ENCODE assay signal across 20 cellular contexts in genomic region chr12:25585662-25586061, GRCh38. TPM values are rescaled to one million over a fixed set of nuclear protein-coding genes. Genes with fewer than 3 reads are reported as not detected.
DNase-seq lines count a peak whose midpoint lies in the region; ATAC-seq, FAIRE-seq and TF ChIP-seq lines count a peak whose summit lies in the region.
"Had no signal": no experiment of that assay in that cellular context is flagged by ENCODE, and none has a peak within 500 bp of the region (broad histone marks: within the 10 kb centered on the region; RNA-seq: fewer than 3 reads in every experiment).

No MANE protein-coding gene starts in this region.

- WGBS in suprapubic skin, result 57% methylated on average over 5 of the region's 5 CpGs

- H3K9me3 ChIP-seq in RWPE2 (ENCODE audit: severe bottlenecking), result no peaks in the 10 kb centered on the region
- H3K9me3 ChIP-seq in suprapubic skin, result no peaks in the 10 kb centered on the region

- peak overlapping the region; percentile 81 for H3K27ac ChIP-seq in RWPE2 (ENCODE audit: poor library complexity, severe bottlenecking)
- H3K27ac ChIP-seq in suprapubic skin, result peak overlapping the region; percentile 27
- H3K27ac ChIP-seq: HL-60, PC-9 had no signal

- H3K36me3 ChIP-seq in RWPE2 (ENCODE audit: low read depth) (no peaks in the 10 kb centered on the region), bronchial epithelial cell (ENCODE audit: control insufficient read depth, insufficient read depth, low read length) (no peaks in the 10 kb centered on the region), suprapubic skin (no peaks in the 10 kb centered on the region)

- no peak for TF ChIP-seq POLR2A in suprapubic skin (IDR thresholded peaks at IDR 0.05)

- no peak for TF ChIP-seq EP300 in suprapubic skin (IDR thresholded peaks at IDR 0.05)

- DNase-seq in RWPE2 (ENCODE audit: low spot score) (no peak), bronchial epithelial cell (ENCODE audit: low read depth) (peak; percentile 74), iris pigment epithelial cell (ENCODE audit: low read depth) (peak; percentile 35), suprapubic skin (ENCODE audit: low spot score in 2 of 2) (no peak)
- no peak for DNase-seq in stimulated activated naive CD8-positive, alpha-beta T cell treated with anti-CD3 and anti-CD28 coated beads, Interleukin-15, Interleukin-2, amounts not matched to agents 100 U/mL and 50 U/mL, for 24 hours
- DNase-seq: ACHN, AML-193, DMS 273 treated with DMSO at 0.1 percent for 48 hours, HFFc6, MV-4-11, NCI-H1417, NCI-H1930, NCI-H774, PC-9 had no signal

- H3K4me1 ChIP-seq in RWPE2 (ENCODE audit: insufficient read depth, poor library complexity, severe bottlenecking) (peaks cover 14% of the 10 kb centered on the region), suprapubic skin (peaks cover 26% of the 10 kb centered on the region)

- ATAC-seq in RWPE2 (ENCODE audit: low read depth), result peak; percentile 52; the same call in 2 of the 3 replicates
- ATAC-seq in HG02798 (IDR thresholded peaks at IDR 0.05; ENCODE audit: poor library complexity, unreplicated experiment), result no peak
- ATAC-seq in stimulated activated naive CD8-positive, alpha-beta T cell treated with anti-CD3 and anti-CD28 coated beads, Interleukin-15, Interleukin-2, amounts not matched to agents 100 U/mL and 50 U/mL, for 24 hours, result no peak
- ATAC-seq in GM19328 (IDR thresholded peaks at IDR 0.05; ENCODE audit: unreplicated experiment), result no peak
- ATAC-seq in HG03521 (IDR thresholded peaks at IDR 0.05; ENCODE audit: unreplicated experiment), result no peak

- H3K27me3 ChIP-seq in RWPE2 (ENCODE audit: insufficient read depth, poor library complexity, severe bottlenecking), result no peaks in the 10 kb centered on the region
- H3K27me3 ChIP-seq in bronchial epithelial cell (ENCODE audit: control insufficient read depth, insufficient read depth, low read length), result no peaks in the 10 kb centered on the region
- no peaks in the 10 kb centered on the region for H3K27me3 ChIP-seq in suprapubic skin

- TF ChIP-seq CTCF in RWPE2 (IDR thresholded peaks at IDR 0.05; ENCODE audit: poor library complexity, severe bottlenecking) (no peak), bronchial epithelial cell (IDR thresholded peaks at IDR 0.05; ENCODE audit: insufficient read depth, low read length, severe bottlenecking) (no peak), suprapubic skin (IDR thresholded peaks at IDR 0.05) (no peak)

- no peak overlapping the region for H3K4me3 ChIP-seq in RWPE2 (ENCODE audit: severe bottlenecking)
- H3K4me3 ChIP-seq in bronchial epithelial cell (ENCODE audit: low read depth, low read length), result no peak overlapping the region
- no peak overlapping the region for H3K4me3 ChIP-seq in suprapubic skin
- H3K4me3 ChIP-seq: PC-9 had no signal

- no peak for FAIRE-seq in bronchial epithelial cell (lab: Jason Lieb, UNC)
- FAIRE-seq: H54 had no signal

RNA-seq across cellular contexts. Expression of gene LMNTD1, which starts 32.6 kb away (rescaled TPM):
- total RNA-seq in bronchial epithelial cell (0.13 TPM in 1 of 2 replicates, not detected in the other), suprapubic skin (1 to 10 TPM in 1 of 4 donors, not detected in 3; 2.7 TPM)
- total RNA-seq: PC-9, SK-MEL-5 had no signal

Comparison
In these comparisons a context has a peak if more than half of its experiments do, and no peak if none do; other contexts are left out.
1. DNase-seq: peak in bronchial epithelial cell (single experiment) and iris pigment epithelial cell (single experiment); none in RWPE2 (single experiment), suprapubic skin (0 of 2) and stimulated activated naive CD8-positive, alpha-beta T cell treated with anti-CD3 and anti-CD28 coated beads, Interleukin-15, Interleukin-2, amounts not matched to agents 100 U/mL and 50 U/mL, for 24 hours (single experiment).